Comparison of ENCODE assay signal across 2 cellular contexts in the genomic region with DNA sequence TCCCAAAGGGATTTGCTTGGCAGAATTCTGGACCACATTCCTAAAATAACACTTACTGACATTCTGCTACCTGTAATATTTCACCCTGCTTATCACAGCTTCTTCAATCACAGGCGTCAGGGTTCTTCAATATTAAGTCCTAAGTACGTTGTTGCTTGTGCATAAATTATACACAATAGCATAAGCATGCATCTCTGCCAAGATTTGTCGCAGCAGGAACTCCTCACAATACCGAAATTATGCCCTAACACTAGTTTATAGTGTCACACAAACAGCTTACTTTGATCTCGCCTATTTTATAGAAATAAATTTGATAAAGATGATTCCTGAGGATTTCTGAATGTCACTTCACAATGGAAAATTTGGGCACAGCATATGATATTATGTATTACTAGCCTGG.
TF ChIP-seq lines count a peak whose summit lies in the region.

No MANE protein-coding gene starts in this region.

TF ChIP-seq in A549, 52 proteins besides CTCF, POLR2A, EP300 and RAD21 (continued from another document):
- TF ChIP-seq HMGXB4 (CRISPR knock-in tag; IDR thresholded peaks at IDR 0.05; ENCODE audit: borderline replicate concordance), result no peak

TF ChIP-seq in GM23338, 12 proteins besides CTCF, POLR2A, EP300 and RAD21:
- TF ChIP-seq POLR2AphosphoS5 (IDR thresholded peaks at IDR 0.05; ENCODE audit: low read depth) (no peak), ZNF462 (CRISPR knock-in tag; IDR thresholded peaks at IDR 0.05) (no peak), EZH2 (IDR thresholded peaks at IDR 0.05; ENCODE audit: low read depth, unreplicated experiment) (no peak), ZNF114 (CRISPR knock-in tag; IDR thresholded peaks at IDR 0.05) (no peak), ZNF331 (CRISPR knock-in tag; IDR thresholded peaks at IDR 0.05; ENCODE audit: low read depth) (no peak), STAT1 (IDR thresholded peaks at IDR 0.05; ENCODE audit: unreplicated experiment) (no peak), EZH2phosphoT487 (IDR thresholded peaks at IDR 0.05; ENCODE audit: unreplicated experiment) (no peak), CREB1 (CRISPR knock-in tag; IDR thresholded peaks at IDR 0.05; ENCODE audit: low read depth) (no peak), NANOG (IDR thresholded peaks at IDR 0.05; ENCODE audit: borderline replicate concordance) (no peak), JUNB (IDR thresholded peaks at IDR 0.05; ENCODE audit: unreplicated experiment) (no peak), REST (IDR thresholded peaks at IDR 0.05; ENCODE audit: unreplicated experiment) (no peak)
- TF ChIP-seq, protein P1, sequence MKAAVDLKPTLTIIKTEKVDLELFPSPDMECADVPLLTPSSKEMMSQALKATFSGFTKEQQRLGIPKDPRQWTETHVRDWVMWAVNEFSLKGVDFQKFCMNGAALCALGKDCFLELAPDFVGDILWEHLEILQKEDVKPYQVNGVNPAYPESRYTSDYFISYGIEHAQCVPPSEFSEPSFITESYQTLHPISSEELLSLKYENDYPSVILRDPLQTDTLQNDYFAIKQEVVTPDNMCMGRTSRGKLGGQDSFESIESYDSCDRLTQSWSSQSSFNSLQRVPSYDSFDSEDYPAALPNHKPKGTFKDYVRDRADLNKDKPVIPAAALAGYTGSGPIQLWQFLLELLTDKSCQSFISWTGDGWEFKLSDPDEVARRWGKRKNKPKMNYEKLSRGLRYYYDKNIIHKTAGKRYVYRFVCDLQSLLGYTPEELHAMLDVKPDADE (IDR thresholded peaks at IDR 0.05), result no peak
TF ChIP-seq in GM23338: peak in this region for 0.
